ENCODE assay signal across 1 cellular context in the genomic region with DNA sequence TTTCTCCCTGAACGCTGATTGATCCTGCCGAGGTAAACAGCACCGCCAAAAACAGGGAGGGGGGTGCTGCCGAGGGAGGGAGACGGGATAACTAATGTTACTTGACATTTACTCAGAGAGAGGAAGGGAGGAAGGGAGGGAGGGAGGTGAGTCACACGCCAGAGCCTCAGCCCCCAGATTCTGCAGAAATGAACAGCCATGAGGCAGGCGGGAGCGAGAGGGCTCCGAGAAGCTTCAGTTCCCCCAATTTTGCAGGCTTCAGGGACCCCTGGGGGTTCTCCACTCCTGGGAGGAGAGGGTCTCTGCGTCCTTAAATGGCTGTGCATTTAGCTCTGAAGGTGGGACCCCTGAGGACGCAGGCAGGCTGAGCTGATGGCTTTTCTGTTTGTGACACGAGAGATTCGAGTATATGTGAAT.
TF ChIP-seq lines count a peak whose summit lies in the region.

No MANE protein-coding gene starts in this region.

TF ChIP-seq in HEK293, 187 proteins besides CTCF, POLR2A, EP300 and RAD21 (continued from another document):
- TF ChIP-seq, protein P1, sequence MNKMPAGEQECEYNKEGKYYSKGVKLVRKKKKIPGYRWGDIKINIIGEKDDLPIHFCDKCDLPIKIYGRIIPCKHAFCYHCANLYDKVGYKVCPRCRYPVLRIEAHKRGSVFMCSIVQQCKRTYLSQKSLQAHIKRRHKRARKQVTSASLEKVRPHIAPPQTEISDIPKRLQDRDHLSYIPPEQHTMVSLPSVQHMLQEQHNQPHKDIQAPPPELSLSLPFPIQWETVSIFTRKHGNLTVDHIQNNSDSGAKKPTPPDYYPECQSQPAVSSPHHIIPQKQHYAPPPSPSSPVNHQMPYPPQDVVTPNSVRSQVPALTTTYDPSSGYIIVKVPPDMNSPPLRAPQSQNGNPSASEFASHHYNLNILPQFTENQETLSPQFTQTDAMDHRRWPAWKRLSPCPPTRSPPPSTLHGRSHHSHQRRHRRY (tag by site-specific recombination; IDR thresholded peaks at IDR 0.05), result no peak
- no peak for TF ChIP-seq ZNF549 (tag by site-specific recombination; IDR thresholded peaks at IDR 0.05)
- TF ChIP-seq ZNF544 (tag by site-specific recombination; IDR thresholded peaks at IDR 0.05), result no peak
- TF ChIP-seq, protein P2, sequence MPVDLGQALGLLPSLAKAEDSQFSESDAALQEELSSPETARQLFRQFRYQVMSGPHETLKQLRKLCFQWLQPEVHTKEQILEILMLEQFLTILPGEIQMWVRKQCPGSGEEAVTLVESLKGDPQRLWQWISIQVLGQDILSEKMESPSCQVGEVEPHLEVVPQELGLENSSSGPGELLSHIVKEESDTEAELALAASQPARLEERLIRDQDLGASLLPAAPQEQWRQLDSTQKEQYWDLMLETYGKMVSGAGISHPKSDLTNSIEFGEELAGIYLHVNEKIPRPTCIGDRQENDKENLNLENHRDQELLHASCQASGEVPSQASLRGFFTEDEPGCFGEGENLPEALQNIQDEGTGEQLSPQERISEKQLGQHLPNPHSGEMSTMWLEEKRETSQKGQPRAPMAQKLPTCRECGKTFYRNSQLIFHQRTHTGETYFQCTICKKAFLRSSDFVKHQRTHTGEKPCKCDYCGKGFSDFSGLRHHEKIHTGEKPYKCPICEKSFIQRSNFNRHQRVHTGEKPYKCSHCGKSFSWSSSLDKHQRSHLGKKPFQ (tag by site-specific recombination; IDR thresholded peaks at IDR 0.05), result no peak
- TF ChIP-seq ZNF521 (tag by site-specific recombination; IDR thresholded peaks at IDR 0.05), result no peak
- TF ChIP-seq, protein P3, sequence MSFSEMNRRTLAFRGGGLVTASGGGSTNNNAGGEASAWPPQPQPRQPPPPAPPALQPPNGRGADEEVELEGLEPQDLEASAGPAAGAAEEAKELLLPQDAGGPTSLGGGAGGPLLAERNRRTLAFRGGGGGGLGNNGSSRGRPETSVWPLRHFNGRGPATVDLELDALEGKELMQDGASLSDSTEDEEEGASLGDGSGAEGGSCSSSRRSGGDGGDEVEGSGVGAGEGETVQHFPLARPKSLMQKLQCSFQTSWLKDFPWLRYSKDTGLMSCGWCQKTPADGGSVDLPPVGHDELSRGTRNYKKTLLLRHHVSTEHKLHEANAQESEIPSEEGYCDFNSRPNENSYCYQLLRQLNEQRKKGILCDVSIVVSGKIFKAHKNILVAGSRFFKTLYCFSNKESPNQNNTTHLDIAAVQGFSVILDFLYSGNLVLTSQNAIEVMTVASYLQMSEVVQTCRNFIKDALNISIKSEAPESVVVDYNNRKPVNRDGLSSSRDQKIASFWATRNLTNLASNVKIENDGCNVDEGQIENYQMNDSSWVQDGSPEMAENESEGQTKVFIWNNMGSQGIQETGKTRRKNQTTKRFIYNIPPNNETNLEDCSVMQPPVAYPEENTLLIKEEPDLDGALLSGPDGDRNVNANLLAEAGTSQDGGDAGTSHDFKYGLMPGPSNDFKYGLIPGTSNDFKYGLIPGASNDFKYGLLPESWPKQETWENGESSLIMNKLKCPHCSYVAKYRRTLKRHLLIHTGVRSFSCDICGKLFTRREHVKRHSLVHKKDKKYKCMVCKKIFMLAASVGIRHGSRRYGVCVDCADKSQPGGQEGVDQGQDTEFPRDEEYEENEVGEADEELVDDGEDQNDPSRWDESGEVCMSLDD (tag by site-specific recombination; IDR thresholded peaks at IDR 0.05), result no peak
- TF ChIP-seq ZNF350 (tag by site-specific recombination; IDR thresholded peaks at IDR 0.05), result no peak
- no peak for TF ChIP-seq YY1 (tag by site-specific recombination; IDR thresholded peaks at IDR 0.05)
- TF ChIP-seq OSR2 (tag by site-specific recombination; IDR thresholded peaks at IDR 0.05), result no peak
- TF ChIP-seq, protein P4, sequence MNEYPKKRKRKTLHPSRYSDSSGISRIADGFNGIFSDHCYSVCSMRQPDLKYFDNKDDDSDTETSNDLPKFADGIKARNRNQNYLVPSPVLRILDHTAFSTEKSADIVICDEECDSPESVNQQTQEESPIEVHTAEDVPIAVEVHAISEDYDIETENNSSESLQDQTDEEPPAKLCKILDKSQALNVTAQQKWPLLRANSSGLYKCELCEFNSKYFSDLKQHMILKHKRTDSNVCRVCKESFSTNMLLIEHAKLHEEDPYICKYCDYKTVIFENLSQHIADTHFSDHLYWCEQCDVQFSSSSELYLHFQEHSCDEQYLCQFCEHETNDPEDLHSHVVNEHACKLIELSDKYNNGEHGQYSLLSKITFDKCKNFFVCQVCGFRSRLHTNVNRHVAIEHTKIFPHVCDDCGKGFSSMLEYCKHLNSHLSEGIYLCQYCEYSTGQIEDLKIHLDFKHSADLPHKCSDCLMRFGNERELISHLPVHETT (tag by site-specific recombination; IDR thresholded peaks at IDR 0.05), result no peak
- TF ChIP-seq, protein P5, sequence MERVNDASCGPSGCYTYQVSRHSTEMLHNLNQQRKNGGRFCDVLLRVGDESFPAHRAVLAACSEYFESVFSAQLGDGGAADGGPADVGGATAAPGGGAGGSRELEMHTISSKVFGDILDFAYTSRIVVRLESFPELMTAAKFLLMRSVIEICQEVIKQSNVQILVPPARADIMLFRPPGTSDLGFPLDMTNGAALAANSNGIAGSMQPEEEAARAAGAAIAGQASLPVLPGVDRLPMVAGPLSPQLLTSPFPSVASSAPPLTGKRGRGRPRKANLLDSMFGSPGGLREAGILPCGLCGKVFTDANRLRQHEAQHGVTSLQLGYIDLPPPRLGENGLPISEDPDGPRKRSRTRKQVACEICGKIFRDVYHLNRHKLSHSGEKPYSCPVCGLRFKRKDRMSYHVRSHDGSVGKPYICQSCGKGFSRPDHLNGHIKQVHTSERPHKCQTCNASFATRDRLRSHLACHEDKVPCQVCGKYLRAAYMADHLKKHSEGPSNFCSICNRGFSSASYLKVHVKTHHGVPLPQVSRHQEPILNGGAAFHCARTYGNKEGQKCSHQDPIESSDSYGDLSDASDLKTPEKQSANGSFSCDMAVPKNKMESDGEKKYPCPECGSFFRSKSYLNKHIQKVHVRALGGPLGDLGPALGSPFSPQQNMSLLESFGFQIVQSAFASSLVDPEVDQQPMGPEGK (tag by site-specific recombination; IDR thresholded peaks at IDR 0.05), result peak; percentile 27; the same call in 1 of the 2 replicates
- TF ChIP-seq FEZF1 (tag by site-specific recombination; IDR thresholded peaks at IDR 0.05), result 0 out of 2 replicates have a peak, but pooled peaks have one; percentile 12
- TF ChIP-seq, protein P6, sequence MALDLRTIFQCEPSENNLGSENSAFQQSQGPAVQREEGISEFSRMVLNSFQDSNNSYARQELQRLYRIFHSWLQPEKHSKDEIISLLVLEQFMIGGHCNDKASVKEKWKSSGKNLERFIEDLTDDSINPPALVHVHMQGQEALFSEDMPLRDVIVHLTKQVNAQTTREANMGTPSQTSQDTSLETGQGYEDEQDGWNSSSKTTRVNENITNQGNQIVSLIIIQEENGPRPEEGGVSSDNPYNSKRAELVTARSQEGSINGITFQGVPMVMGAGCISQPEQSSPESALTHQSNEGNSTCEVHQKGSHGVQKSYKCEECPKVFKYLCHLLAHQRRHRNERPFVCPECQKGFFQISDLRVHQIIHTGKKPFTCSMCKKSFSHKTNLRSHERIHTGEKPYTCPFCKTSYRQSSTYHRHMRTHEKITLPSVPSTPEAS (tag by site-specific recombination; IDR thresholded peaks at IDR 0.05), result no peak
- no peak; the same call in 1 of the 2 replicates for TF ChIP-seq ZFHX2 (tag by site-specific recombination; conservative IDR thresholded peaks at IDR 0.05)
- TF ChIP-seq ZBTB1 (tag by site-specific recombination; IDR thresholded peaks at IDR 0.05), result no peak
- no peak for TF ChIP-seq OVOL3 (tag by site-specific recombination; IDR thresholded peaks at IDR 0.05)
- TF ChIP-seq, protein P7, sequence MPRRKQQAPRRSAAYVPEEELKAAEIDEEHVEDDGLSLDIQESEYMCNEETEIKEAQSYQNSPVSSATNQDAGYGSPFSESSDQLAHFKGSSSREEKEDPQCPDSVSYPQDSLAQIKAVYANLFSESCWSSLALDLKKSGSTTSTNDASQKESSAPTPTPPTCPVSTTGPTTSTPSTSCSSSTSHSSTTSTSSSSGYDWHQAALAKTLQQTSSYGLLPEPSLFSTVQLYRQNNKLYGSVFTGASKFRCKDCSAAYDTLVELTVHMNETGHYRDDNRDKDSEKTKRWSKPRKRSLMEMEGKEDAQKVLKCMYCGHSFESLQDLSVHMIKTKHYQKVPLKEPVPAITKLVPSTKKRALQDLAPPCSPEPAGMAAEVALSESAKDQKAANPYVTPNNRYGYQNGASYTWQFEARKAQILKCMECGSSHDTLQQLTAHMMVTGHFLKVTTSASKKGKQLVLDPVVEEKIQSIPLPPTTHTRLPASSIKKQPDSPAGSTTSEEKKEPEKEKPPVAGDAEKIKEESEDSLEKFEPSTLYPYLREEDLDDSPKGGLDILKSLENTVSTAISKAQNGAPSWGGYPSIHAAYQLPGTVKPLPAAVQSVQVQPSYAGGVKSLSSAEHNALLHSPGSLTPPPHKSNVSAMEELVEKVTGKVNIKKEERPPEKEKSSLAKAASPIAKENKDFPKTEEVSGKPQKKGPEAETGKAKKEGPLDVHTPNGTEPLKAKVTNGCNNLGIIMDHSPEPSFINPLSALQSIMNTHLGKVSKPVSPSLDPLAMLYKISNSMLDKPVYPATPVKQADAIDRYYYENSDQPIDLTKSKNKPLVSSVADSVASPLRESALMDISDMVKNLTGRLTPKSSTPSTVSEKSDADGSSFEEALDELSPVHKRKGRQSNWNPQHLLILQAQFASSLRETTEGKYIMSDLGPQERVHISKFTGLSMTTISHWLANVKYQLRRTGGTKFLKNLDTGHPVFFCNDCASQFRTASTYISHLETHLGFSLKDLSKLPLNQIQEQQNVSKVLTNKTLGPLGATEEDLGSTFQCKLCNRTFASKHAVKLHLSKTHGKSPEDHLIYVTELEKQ (tag by site-specific recombination; IDR thresholded peaks at IDR 0.05; ENCODE audit: borderline replicate concordance), result no peak
- no peak for TF ChIP-seq ZNF354C (tag by site-specific recombination; IDR thresholded peaks at IDR 0.05; ENCODE audit: borderline replicate concordance, low read depth)
- TF ChIP-seq SP7 (tag by site-specific recombination; IDR thresholded peaks at IDR 0.05), result 0 out of 2 replicates have a peak, but pooled peaks have one; percentile 12
- peak; percentile 90 for TF ChIP-seq WT1 (tag by site-specific recombination; IDR thresholded peaks at IDR 0.05)
- TF ChIP-seq YY2 (tag by site-specific recombination; IDR thresholded peaks at IDR 0.05), result no peak
- no peak for TF ChIP-seq ZNF701 (tag by site-specific recombination; IDR thresholded peaks at IDR 0.05)
- TF ChIP-seq ZNF404 (tag by site-specific recombination; IDR thresholded peaks at IDR 0.05), result no peak
- no peak for TF ChIP-seq ZNF223 (tag by site-specific recombination; IDR thresholded peaks at IDR 0.05)
- 0 out of 2 replicates have a peak, but pooled peaks have one; percentile 24 for TF ChIP-seq GLIS2 (tag by site-specific recombination; IDR thresholded peaks at IDR 0.05)
- no peak for TF ChIP-seq ZNF658 (tag by site-specific recombination; IDR thresholded peaks at IDR 0.05)
- TF ChIP-seq, protein P8, sequence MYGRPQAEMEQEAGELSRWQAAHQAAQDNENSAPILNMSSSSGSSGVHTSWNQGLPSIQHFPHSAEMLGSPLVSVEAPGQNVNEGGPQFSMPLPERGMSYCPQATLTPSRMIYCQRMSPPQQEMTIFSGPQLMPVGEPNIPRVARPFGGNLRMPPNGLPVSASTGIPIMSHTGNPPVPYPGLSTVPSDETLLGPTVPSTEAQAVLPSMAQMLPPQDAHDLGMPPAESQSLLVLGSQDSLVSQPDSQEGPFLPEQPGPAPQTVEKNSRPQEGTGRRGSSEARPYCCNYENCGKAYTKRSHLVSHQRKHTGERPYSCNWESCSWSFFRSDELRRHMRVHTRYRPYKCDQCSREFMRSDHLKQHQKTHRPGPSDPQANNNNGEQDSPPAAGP (tag by site-specific recombination; IDR thresholded peaks at IDR 0.05), result peak; percentile 58; the same call in 1 of the 2 replicates
- TF ChIP-seq ZNF776 (tag by site-specific recombination; IDR thresholded peaks at IDR 0.05; ENCODE audit: borderline replicate concordance), result no peak
- no peak for TF ChIP-seq ZNF2 (tag by site-specific recombination; IDR thresholded peaks at IDR 0.05)
